Comparison of ENCODE assay signal across 8 cellular contexts in genomic region chr5:32712463-32713395, GRCh38. TPM values are rescaled to one million over a fixed set of nuclear protein-coding genes. Genes with fewer than 3 reads are reported as not detected.
A peak's percentile ranks its signal among the peaks of the same experiment; 100 is the strongest.
DNase-seq lines count a peak whose midpoint lies in the region; ATAC-seq, FAIRE-seq and TF ChIP-seq lines count a peak whose summit lies in the region.

No MANE protein-coding gene starts in this region.

- TF ChIP-seq RAD21 in H1 (IDR thresholded peaks at IDR 0.05 in 1 of 2, conservative IDR thresholded peaks at IDR 0.05 in 1 of 2; ENCODE audit: low read depth in 2 of 2, low read length in 2 of 2), result 0 out of 4 replicates have a peak, but pooled peaks of 1 of the 2 experiments have one; percentile 8

- intact Hi-C loops in Caco-2 (cut with micrococcal nuclease; ENCODE audit: unreplicated experiment), result no loop called here

- no peak overlapping the region for H4K5ac ChIP-seq in H1 (ENCODE audit: insufficient read length, low read depth, low read length)

- H3K36me3 Mint-ChIP-seq in nephron (ENCODE audit: low read depth), result peaks cover 15% of the 10 kb centered on the region
- H3K36me3 Mint-ChIP-seq in Caco-2 (ENCODE audit: insufficient read depth, unreplicated experiment), result peaks cover 6% of the 10 kb centered on the region

- FAIRE-seq in H1 (lab: Jason Lieb, UNC), result no peak

- H3K4me1 Mint-ChIP-seq in nephron (peaks cover 25% of the 10 kb centered on the region), Caco-2 (ENCODE audit: low read depth, unreplicated experiment) (no peaks in the 10 kb centered on the region)

- H4K91ac ChIP-seq in H1 (replicated peaks; ENCODE audit: insufficient read length, low read length), result no peak overlapping the region

- 5% methylated on average over 53 of the region's 59 CpGs; no CpG with 5 or more reads in 1 of the 2 experiments for WGBS in H1 (ENCODE audit: extremely low coverage in 1 of 2, insufficient coverage in 1 of 2, insufficient read length in 1 of 2, insufficient replicate concordance in 2 of 2, low coverage in 1 of 2, low lambda C conversion rate in 2 of 2, missing lambda C conversion rate in 1 of 2), 2 experiments
- WGBS in gastroesophageal sphincter (ENCODE audit: low coverage in 1 of 2), 2 donors, result 17 to 18% methylated on average over 9 to 11 of the region's 59 CpGs

- no peak overlapping the region for H2AK5ac ChIP-seq in H1 (ENCODE audit: low read depth, low read length)

- no peak overlapping the region for H3K18ac ChIP-seq in H1 (ENCODE audit: extremely low read depth, low read length)

- H2BK20ac ChIP-seq in H1 (ENCODE audit: low read length), result no peak overlapping the region

- no peaks in the 10 kb centered on the region for H3K36me3 ChIP-seq in HUES48 (ENCODE audit: control insufficient read depth, insufficient read depth, low read length)
- peaks cover 0 to 5% (median 0%) of the 10 kb centered on the region in 4 experiments; a peak in 1 of 8 replicates for H3K36me3 ChIP-seq in H1 (ENCODE audit: control insufficient read depth in 2 of 4, insufficient read depth in 4 of 4, low read length in 3 of 4)
- H3K36me3 ChIP-seq in Caco-2 (ENCODE audit: control insufficient read depth, insufficient read depth, low read length), result no peaks in the 10 kb centered on the region
- no peaks in the 10 kb centered on the region for H3K36me3 ChIP-seq in gastroesophageal sphincter

- H3K27ac ChIP-seq in HUES48 (ENCODE audit: low read depth, low read length) (no peak overlapping the region), H1 (ENCODE audit: low read depth, low read length) (no peak overlapping the region), gastroesophageal sphincter (no peak overlapping the region)

- TF ChIP-seq EP300 in H1 (IDR thresholded peaks at IDR 0.05; ENCODE audit: borderline replicate concordance in 1 of 2, low read depth in 2 of 2, low read length in 2 of 2) (no peak), gastroesophageal sphincter (IDR thresholded peaks at IDR 0.05) (no peak)

- H3K9me3 ChIP-seq in HUES48 (ENCODE audit: control insufficient read depth, insufficient read depth, low read length) (no peaks in the 10 kb centered on the region), H1 (ENCODE audit: insufficient read depth in 2 of 2, low read depth in 1 of 2, low read length in 1 of 2) (no peaks in the 10 kb centered on the region), Caco-2 (no peaks in the 10 kb centered on the region), gastroesophageal sphincter (no peaks in the 10 kb centered on the region)

- H3K4me1 ChIP-seq in HUES48 (ENCODE audit: control insufficient read depth, insufficient read depth, low read length) (peaks cover 36% of the 10 kb centered on the region), H1 (replicated peaks in 1 of 4; ENCODE audit: control insufficient read depth in 3 of 4, insufficient read depth in 4 of 4, low read length in 3 of 4) (peaks cover 0 to 27% (median 12%) of the 10 kb centered on the region in 4 experiments; a peak in 5 of 7 replicates), Caco-2 (no peaks in the 10 kb centered on the region), gastroesophageal sphincter (peaks cover 0 to 37% (median 20%) of the 10 kb centered on the region in 3 donors)

- BruUV-seq in Caco-2 (replicated peaks; lab: Mats Ljungman, UMichigan), result no TSS peak

- H3K23ac ChIP-seq in H1 (ENCODE audit: insufficient read length), result no peak overlapping the region

- no peaks in the 10 kb centered on the region for H3K79me2 ChIP-seq in H1 (ENCODE audit: control insufficient read depth in 1 of 2, insufficient read depth in 2 of 2, low read length in 2 of 2)

- H3K4me3 ChIP-seq in AG04449 (ENCODE audit: low read depth, low read length) (peak overlapping the region; percentile 84), HUES48 (ENCODE audit: low read depth, low read length) (peak overlapping the region; percentile 59), H1 (ENCODE audit: extremely low read depth in 1 of 4, insufficient read depth in 2 of 4, low read depth in 3 of 4, low read length in 4 of 4) (peak overlapping the region; percentile 26 to 55 (median 33); a peak in 7 of 8 replicates), Caco-2 (ENCODE audit: low read depth, low read length) (no peak overlapping the region), gastroesophageal sphincter (peak overlapping the region in 1 of 2 donors; percentile 64)

- peak overlapping the region; percentile 78; the same call in 1 of the 2 replicates for H4K8ac ChIP-seq in H1 (ENCODE audit: extremely low read depth, insufficient read depth, low read length)

- H3K9ac ChIP-seq in HUES48 (ENCODE audit: low read depth, low read length), result no peak overlapping the region
- no peak overlapping the region for H3K9ac ChIP-seq in H1 (replicated peaks in 1 of 4; ENCODE audit: extremely low read depth in 1 of 4, low read depth in 3 of 4, low read length in 3 of 4)

- ATAC-seq in gastroesophageal sphincter, result no peak

- peak overlapping the region; percentile 16; the same call in 1 of the 2 replicates for H2BK15ac ChIP-seq in H1 (ENCODE audit: low read length)

- H2BK120ac ChIP-seq in H1 (replicated peaks; ENCODE audit: low read depth, low read length), result no peak overlapping the region

- no peak overlapping the region for H3K4ac ChIP-seq in H1 (replicated peaks; ENCODE audit: insufficient read length, low read depth, low read length)

- peak overlapping the region; percentile 84 to 95 for H3K4me2 ChIP-seq in H1 (ENCODE audit: insufficient read depth in 1 of 2, low read depth in 2 of 2, low read length in 2 of 2)

- H3K14ac ChIP-seq in H1 (ENCODE audit: insufficient read length), result no peak overlapping the region

- CTCF ChIA-PET in AG04449 (lab: Yijun Ruan, JAX), result interaction anchor here (0.6 to 9.3 kb wide), 24 partner anchors 14 to 712 kb away, joined by 3 to 115 read pairs (median 4); no protein-coding TSS in a partner anchor
- CTCF ChIA-PET in H1 (lab: Charles Lee; ENCODE audit: partially characterized antibody), result interaction anchor here (0.6 to 2.7 kb wide), 17 partner anchors 17 to 683 kb away, joined by 3 to 15 read pairs (median 3); no protein-coding TSS in a partner anchor
- CTCF ChIA-PET in Caco-2 (lab: Charles Lee), result no interaction called here

- H3K27ac Mint-ChIP-seq in nephron (peak overlapping the region; percentile 49 to 87 (median 53)), Caco-2 (ENCODE audit: unreplicated experiment) (no peak overlapping the region)

- H3K4me3 Mint-ChIP-seq in nephron (peak overlapping the region; percentile 79 to 87 (median 87)), Caco-2 (ENCODE audit: unreplicated experiment) (no peak overlapping the region)

- H2AFZ ChIP-seq in H1 (ENCODE audit: low read length), result 0 out of 2 replicates have a peak overlapping the region, but pooled peaks have one; percentile 56

- no peak overlapping the region for H2BK5ac ChIP-seq in H1 (ENCODE audit: low read depth, low read length)

- H3K27me3 Mint-ChIP-seq in nephron (ENCODE audit: low read depth), result peaks cover 88% of the 10 kb centered on the region
- H3K27me3 Mint-ChIP-seq in Caco-2 (ENCODE audit: insufficient read depth, unreplicated experiment), result peaks cover 3% of the 10 kb centered on the region

- H2BK12ac ChIP-seq in H1 (ENCODE audit: low read depth, low read length), result no peak overlapping the region

- H3K27me3 ChIP-seq in HUES48 (ENCODE audit: control insufficient read depth, insufficient read depth, low read length), result peaks cover 88% of the 10 kb centered on the region
- H3K27me3 ChIP-seq in H1 (replicated peaks in 1 of 4; ENCODE audit: control insufficient read depth in 3 of 4, extremely low read depth in 1 of 4, insufficient read depth in 3 of 4, low read length in 3 of 4), result peaks cover 49 to 75% (median 67%) of the 10 kb centered on the region in 4 experiments
- H3K27me3 ChIP-seq in Caco-2 (replicated peaks; ENCODE audit: control insufficient read depth, insufficient read depth, low read length), result no peaks in the 10 kb centered on the region
- H3K27me3 ChIP-seq in gastroesophageal sphincter, result peaks cover 40% of the 10 kb centered on the region

- no peak overlapping the region for H3K56ac ChIP-seq in H1 (replicated peaks; ENCODE audit: insufficient read length, low read depth, low read length)

- peaks cover 23% of the 10 kb centered on the region for H3K23me2 ChIP-seq in H1 (ENCODE audit: low read depth, low read length)

- TF ChIP-seq CTCF in AG04449 (IDR thresholded peaks at IDR 0.05; ENCODE audit: insufficient read depth, low read length, missing control alignments) (peak; percentile 36), H1 (IDR thresholded peaks at IDR 0.05; ENCODE audit: control extremely low read depth in 1 of 3, insufficient read depth in 1 of 3, low read depth in 1 of 3, low read length in 3 of 3) (peak in 2 of 3 experiments; percentile 2 to 17; a peak in 2 of 4 replicates), nephron (IDR thresholded peaks at IDR 0.05; ENCODE audit: unreplicated experiment in 3 of 3) (no peak), Caco-2 (IDR thresholded peaks at IDR 0.05; ENCODE audit: insufficient read depth in 1 of 2, low read depth in 1 of 2, low read length in 1 of 2, severe bottlenecking in 1 of 2, unreplicated experiment in 1 of 2) (no peak), gastroesophageal sphincter (IDR thresholded peaks at IDR 0.05) (peak in 1 of 4 experiments; percentile 7)

- H3K9me3 Mint-ChIP-seq in nephron (peaks cover 5% of the 10 kb centered on the region), Caco-2 (ENCODE audit: unreplicated experiment) (no peaks in the 10 kb centered on the region)

- TF ChIP-seq POLR2A in H1 (IDR thresholded peaks at IDR 0.05; ENCODE audit: control extremely low read depth in 1 of 2, low read depth in 2 of 2, low read length in 2 of 2), result no peak
- TF ChIP-seq POLR2A in gastroesophageal sphincter (IDR thresholded peaks at IDR 0.05), result no peak

- H4K20me1 ChIP-seq in H1 (replicated peaks in 1 of 2; ENCODE audit: control insufficient read depth in 1 of 2, insufficient read depth in 2 of 2, low read length in 2 of 2), result peaks cover 4 to 12% of the 10 kb centered on the region in 2 experiments

- H3K79me1 ChIP-seq in H1 (ENCODE audit: low read depth, low read length), result no peaks in the 10 kb centered on the region

- no peak for DNase-seq in AG04449 (ENCODE audit: low read depth, low spot score)
- peak in 1 of 2 experiments; percentile 66 for DNase-seq in H1 (ENCODE audit: low read depth in 1 of 2, low spot score in 2 of 2)
- DNase-seq in Caco-2, result no peak
- DNase-seq in NCI-H524 (lab: John Stamatoyannopoulos, UW), result no peak
- DNase-seq in stimulated activated naive CD4-positive, alpha-beta T cell (lab: John Stamatoyannopoulos, UW), result no peak

- POLR2A ChIA-PET in AG04449 (lab: Yijun Ruan, JAX) (interaction anchor here (0.6 to 0.9 kb wide), 2 partner anchors 201 to 728 kb away, joined by 3 read pairs; partner anchors contain the start of gene TARS1), H1 (lab: Charles Lee; ENCODE audit: partially characterized antibody) (interaction anchor here (0.5 kb wide), 1 partner anchor 107 kb away, joined by 3 read pairs; no protein-coding TSS in a partner anchor), Caco-2 (lab: Charles Lee) (no interaction called here)

RNA-seq across cellular contexts. Expression of gene NPR3, which starts 1.6 kb away (rescaled TPM):
- not detected in 2 replicates for total RNA-seq in H1 (2021; fragmentation: NEBNext Ultra II Directional; extraction: Animal tissue kit (Norgen Biotek cat#: 25700))
- not detected in 2 replicates for polyA plus RNA-seq in H1 (2011; rRNA removed)
- 0.01 TPM for polyA plus RNA-seq in H1 (2011; cell fraction: cytosol; rRNA removed)
- 0.20 TPM for polyA plus RNA-seq in H1 (2011; cell fraction: nucleus; rRNA removed)
- 0.04 TPM in 1 of 4 replicates, not detected in the others for polyA plus RNA-seq in H1 (2012, experiment 1 of 2)
- not detected for polyA plus RNA-seq in H1 (2012, experiment 2 of 2)
- 0.02 TPM for polyA plus RNA-seq in H1 (2013, experiment 1 of 2)
- polyA plus RNA-seq in H1 (2013, experiment 2 of 2), result 0.06 TPM
- 0.05 TPM in 1 of 2 replicates, not detected in the other for polyA minus RNA-seq in H1 (2011; rRNA and poly(A)+ RNA removed)
- not detected for polyA minus RNA-seq in H1 (2011; cell fraction: cytosol; rRNA and poly(A)+ RNA removed)
- not detected for polyA minus RNA-seq in H1 (2011; cell fraction: nucleus; rRNA and poly(A)+ RNA removed)
- total RNA-seq in Caco-2 (2022) (0.11 and 0.23 TPM in 2 replicates), gastroesophageal sphincter (1 to 10 TPM in 3 of 4 donors, under 1 TPM in 1; 0.81 to 4.9 (median 1.3) TPM)

Comparison
In these comparisons a context has a peak if more than half of its experiments do, and no peak if none do; other contexts are left out.
1. CTCF ChIP-seq: peak in AG04449 (single experiment) and H1 (2 of 3); none in nephron (0 of 3) and Caco-2 (0 of 2).